ENCODE assay signal across 8 cellular contexts in the genomic region with DNA sequence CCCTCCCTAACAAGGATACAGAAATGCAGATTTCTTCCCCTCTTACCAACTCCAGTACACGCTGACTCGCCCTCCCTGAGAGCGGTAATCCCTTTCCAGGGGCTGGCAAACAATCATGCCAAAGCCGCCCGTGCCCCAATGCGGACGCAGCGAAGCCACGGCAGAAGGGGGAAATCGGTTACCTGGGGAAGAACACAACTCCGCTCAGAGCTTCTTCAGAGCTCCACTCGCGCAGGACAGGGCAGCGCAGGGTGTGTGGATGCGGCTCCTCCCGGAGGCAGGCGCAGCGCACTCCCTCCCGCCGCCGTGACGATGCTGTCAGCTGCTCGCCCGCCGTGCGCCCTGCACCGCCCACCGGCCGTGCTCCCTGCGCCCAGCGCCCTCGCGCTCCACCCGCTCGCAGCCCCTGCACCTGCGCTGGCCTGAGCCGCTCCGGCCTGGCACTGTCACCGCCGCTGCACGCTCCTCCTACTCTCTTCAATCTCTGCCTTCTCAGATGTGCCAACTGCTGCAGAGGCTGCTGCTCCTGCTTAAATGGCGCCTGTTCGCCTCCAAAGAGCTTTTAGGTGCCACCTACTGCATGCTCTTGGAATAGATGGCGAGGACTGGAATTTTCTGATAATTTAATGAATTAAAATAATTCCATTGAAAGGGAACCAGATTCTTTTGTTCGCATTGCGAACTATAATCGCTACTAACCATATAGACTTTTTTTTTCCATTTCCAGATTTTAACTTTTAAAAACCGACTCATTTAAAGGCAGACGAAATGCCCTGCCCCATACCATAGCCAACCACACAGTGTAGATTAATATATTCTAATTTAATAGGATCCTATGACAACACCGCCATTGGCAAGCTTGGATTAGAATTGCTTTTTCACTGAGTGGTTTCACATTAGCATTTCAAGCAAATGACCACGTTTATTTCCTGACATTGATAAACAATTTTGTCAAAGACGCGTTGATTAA. TPM values are rescaled to one million over a fixed set of nuclear protein-coding genes. Genes with fewer than 3 reads are reported as not detected.
DNase-seq lines count a peak whose midpoint lies in the region; ATAC-seq and TF ChIP-seq lines count a peak whose summit lies in the region.

A gene with protein sequence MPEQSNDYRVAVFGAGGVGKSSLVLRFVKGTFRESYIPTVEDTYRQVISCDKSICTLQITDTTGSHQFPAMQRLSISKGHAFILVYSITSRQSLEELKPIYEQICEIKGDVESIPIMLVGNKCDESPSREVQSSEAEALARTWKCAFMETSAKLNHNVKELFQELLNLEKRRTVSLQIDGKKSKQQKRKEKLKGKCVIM (minus strand): TSS at position 255 of the 970 bp plus-strand sequence. CDS start 28,997 bp downstream, outside the sequence.

- 3 to 6% methylated on average over 43 to 53 of the region's 53 CpGs for WGBS in body of pancreas, 2 donors
- WGBS in iPS DF 6.9 (ENCODE audit: insufficient coverage, insufficient read length) = no CpG with 5 or more reads among the region's 53 CpGs

- POLR2A ChIA-PET in HEK293T (lab: Yijun Ruan, JAX) = no interaction called here

- H3K4me3 ChIP-seq in body of pancreas (peak within 1 kb of the TSS; percentile 7 to 10), iPS DF 6.9 (ENCODE audit: low read length) (peak within 1 kb of the TSS; percentile 36; the same call in 1 of the 2 replicates), retinal pigment epithelial cell (ENCODE audit: low read length) (peak within 1 kb of the TSS; percentile 51)

- peaks cover 10% of the 10 kb centered on the region for H3K4me1 ChIP-seq in body of pancreas
- H3K4me1 ChIP-seq in iPS DF 6.9 (ENCODE audit: control insufficient read depth, insufficient read depth, low read length) = no peaks in the 10 kb centered on the region

- H3K36me3 ChIP-seq in body of pancreas (replicated peaks in 1 of 2; ENCODE audit: insufficient read depth in 1 of 2, low read depth in 2 of 2) (no peaks in the 10 kb centered on the region), iPS DF 6.9 (ENCODE audit: control insufficient read depth, insufficient read depth, low read length) (no peaks in the 10 kb centered on the region)

- peak; percentile 41 to 78 (median 65) for TF ChIP-seq POLR2A in body of pancreas (IDR thresholded peaks at IDR 0.05)

- ATAC-seq in body of pancreas (peak; percentile 92), HG02938 (IDR thresholded peaks at IDR 0.05; ENCODE audit: unreplicated experiment) (no peak), GM21737 (IDR thresholded peaks at IDR 0.05; ENCODE audit: unreplicated experiment) (no peak)

- DNase-seq in COR-L47 (lab: John Stamatoyannopoulos, UW) = peak; percentile 92
- peak; percentile 67 for DNase-seq in HEK293T (ENCODE audit: extremely low spot score)
- peak; percentile 49 to 69 for DNase-seq in NCI-H524 (lab: John Stamatoyannopoulos, UW)
- peak; percentile 67 to 87 (median 80) for DNase-seq in body of pancreas
- peak; percentile 41 for DNase-seq in iPS DF 6.9 (ENCODE audit: low read depth, low spot score)
- peak; percentile 16 for DNase-seq in retinal pigment epithelial cell (ENCODE audit: low read depth)

- H3K9me3 ChIP-seq in body of pancreas (no peaks in the 10 kb centered on the region), iPS DF 6.9 (ENCODE audit: control insufficient read depth, insufficient read depth, low read length) (no peaks in the 10 kb centered on the region)

- CTCF ChIA-PET in HEK293T (lab: Yijun Ruan, JAX) = interaction anchor here (0.6 kb wide), 1 partner anchor 800 kb away, joined by 4 read pairs; no protein-coding TSS in a partner anchor

- TF ChIP-seq CTCF in body of pancreas (IDR thresholded peaks at IDR 0.05) (peak; percentile 27 to 69 (median 58)), retinal pigment epithelial cell (conservative IDR thresholded peaks at IDR 0.05; ENCODE audit: low read depth, low read length) (peak; percentile 61)

- intact Hi-C loops in body of pancreas (cut with DNase I) = no loop called here

- H3K27me3 ChIP-seq in body of pancreas (no peaks in the 10 kb centered on the region), iPS DF 6.9 (ENCODE audit: control insufficient read depth, insufficient read depth, low read length) (no peaks in the 10 kb centered on the region)

- H3K27ac ChIP-seq in body of pancreas (peak within 1 kb of the TSS; percentile 15 to 64 (median 54)), iPS DF 6.9 (ENCODE audit: low read length) (no peak within 1 kb of the TSS)

TF ChIP-seq in HEK293T, 16 proteins besides CTCF, POLR2A, EP300 and RAD21:
- TF ChIP-seq FOXM1 (IDR thresholded peaks at IDR 0.05; ENCODE audit: borderline replicate concordance) (no peak), L3MBTL2 (conservative IDR thresholded peaks at IDR 0.05) (peak; percentile 52; the same call in 1 of the 2 replicates), HDGF (IDR thresholded peaks at IDR 0.05; ENCODE audit: borderline replicate concordance) (no peak), ZNF384 (IDR thresholded peaks at IDR 0.05) (no peak), SP1 (IDR thresholded peaks at IDR 0.05) (no peak), SUZ12 (IDR thresholded peaks at IDR 0.05) (no peak)

RNA-seq across cellular contexts. Expression of the gene that starts here (rescaled TPM):
- total RNA-seq in body of pancreas = 1 to 10 TPM in 1 of 2 donors, under 1 TPM in 1; 0.52 to 2.0 TPM

Comparison
In these comparisons a context has a peak if more than half of its experiments do, and no peak if none do; other contexts are left out.
1. DNase-seq: peak in every context shown above with its lines; median percentile 92 in COR-L47; 80 in body of pancreas; 67 in HEK293T; 59 in NCI-H524; 41 in iPS DF 6.9; 16 in retinal pigment epithelial cell.